Comparison of ENCODE assay signal across 8 cellular contexts in the genomic region with DNA sequence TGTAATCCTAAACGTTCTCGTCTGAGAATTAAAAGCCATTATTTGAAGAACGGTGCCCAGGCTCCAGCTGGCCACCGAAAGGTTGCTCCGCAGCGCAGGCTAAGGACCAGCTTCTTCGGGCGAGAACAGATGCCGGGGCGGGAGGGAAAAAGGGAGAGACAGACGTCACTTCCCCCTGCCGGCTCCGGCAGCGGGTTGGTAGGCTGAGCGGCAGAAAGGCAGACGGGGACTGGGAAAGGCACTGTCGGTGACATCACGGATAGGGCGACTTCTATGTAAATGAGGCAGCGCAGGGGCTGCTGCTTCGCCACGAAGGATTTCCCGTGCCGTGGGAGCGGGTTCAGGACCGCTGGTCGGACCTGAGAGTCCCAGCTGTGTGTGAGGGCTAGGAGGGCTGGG.
DNase-seq lines count a peak whose midpoint lies in the region; ATAC-seq and TF ChIP-seq lines count a peak whose summit lies in the region.
"Not testable (repeated sequence)": the region's sequence is repeated elsewhere in the genome, so short reads cannot be mapped to it uniquely, and the experiment has no call there.

No MANE protein-coding gene starts in this region.

- H3K27me3 ChIP-seq in foreskin keratinocyte, result not testable (repeated sequence)

- H3K27me3 Mint-ChIP-seq in activated naive CD4-positive, alpha-beta T cell treated with anti-CD3 and anti-CD28 coated beads, Interleukin-2, amount 10 ng/mL, durations not matched to agents 7 days and 5 days; stimulated activated naive B cell treated with anti-CD40 and anti-IgM and Interleukin-4, amounts not matched to agents 10 μg/mL and 1 μg/mL and 100 μg/mL, for 72 hours: not testable (repeated sequence)

- ATAC-seq in HG02610 (IDR thresholded peaks at IDR 0.05; ENCODE audit: unreplicated experiment) (peak; percentile 57), foreskin keratinocyte (peak; percentile 69)
- ATAC-seq in stimulated activated naive B cell treated with anti-CD40 and anti-IgM and Interleukin-4, amounts not matched to agents 10 μg/mL and 1 μg/mL and 100 μg/mL, for 72 hours (replicated peaks), result peak; percentile 38 to 40

- H3K36me3 Mint-ChIP-seq in activated naive CD4-positive, alpha-beta T cell treated with anti-CD3 and anti-CD28 coated beads, Interleukin-2, amount 10 ng/mL, durations not matched to agents 7 days and 5 days; stimulated activated naive B cell treated with anti-CD40 and anti-IgM and Interleukin-4, amounts not matched to agents 10 μg/mL and 1 μg/mL and 100 μg/mL, for 72 hours: not testable (repeated sequence)

- H3K4me1 Mint-ChIP-seq in activated naive CD4-positive, alpha-beta T cell treated with anti-CD3 and anti-CD28 coated beads, Interleukin-2, amount 10 ng/mL, durations not matched to agents 7 days and 5 days, result peaks cover 27% of the 10 kb centered on the region
- peaks cover 15 to 37% of the 10 kb centered on the region in 2 donors for H3K4me1 Mint-ChIP-seq in stimulated activated naive B cell treated with anti-CD40 and anti-IgM and Interleukin-4, amounts not matched to agents 10 μg/mL and 1 μg/mL and 100 μg/mL, for 72 hours

- peak overlapping the region; percentile 90 for H3K27ac ChIP-seq in foreskin keratinocyte

- CTCF ChIA-PET in activated naive CD4-positive, alpha-beta T cell treated with anti-CD3 and anti-CD28 coated beads, Interleukin-2, amount 10 ng/mL, durations not matched to agents 7 days and 5 days (lab: Charles Lee), result not testable (repeated sequence)

- peak overlapping the region; percentile 85 for H3K4me3 Mint-ChIP-seq in activated naive CD4-positive, alpha-beta T cell treated with anti-CD3 and anti-CD28 coated beads, Interleukin-2, amount 10 ng/mL, durations not matched to agents 7 days and 5 days
- H3K4me3 Mint-ChIP-seq in stimulated activated naive B cell treated with anti-CD40 and anti-IgM and Interleukin-4, amounts not matched to agents 10 μg/mL and 1 μg/mL and 100 μg/mL, for 72 hours, result peak overlapping the region; percentile 88 to 94

- H3K9me3 Mint-ChIP-seq in activated naive CD4-positive, alpha-beta T cell treated with anti-CD3 and anti-CD28 coated beads, Interleukin-2, amount 10 ng/mL, durations not matched to agents 7 days and 5 days; stimulated activated naive B cell treated with anti-CD40 and anti-IgM and Interleukin-4, amounts not matched to agents 10 μg/mL and 1 μg/mL and 100 μg/mL, for 72 hours: not testable (repeated sequence)

- DNase-seq in EH (ENCODE audit: low read depth) (peak; percentile 84), NCI-H1436 (lab: John Stamatoyannopoulos, UW) (peak; percentile 76), T follicular helper cell (ENCODE audit: low read depth) (peak; percentile 77), foreskin keratinocyte (peak; percentile 27 to 67), non-pigmented ciliary epithelial cell (ENCODE audit: low read depth) (peak; percentile 44)
- peak; percentile 91 for DNase-seq in activated naive CD4-positive, alpha-beta T cell treated with anti-CD3 and anti-CD28 coated beads, Interleukin-2, amount 10 ng/mL, durations not matched to agents 7 days and 5 days
- peak; percentile 88 for DNase-seq in stimulated activated naive B cell treated with anti-CD40 and anti-IgM and Interleukin-4, amounts not matched to agents 10 μg/mL and 1 μg/mL and 100 μg/mL, for 72 hours

- not testable (repeated sequence) for TF ChIP-seq CTCF in foreskin keratinocyte (conservative IDR thresholded peaks at IDR 0.05)

- H3K4me1 ChIP-seq in foreskin keratinocyte, result not testable (repeated sequence)

- H3K27ac Mint-ChIP-seq in activated naive CD4-positive, alpha-beta T cell treated with anti-CD3 and anti-CD28 coated beads, Interleukin-2, amount 10 ng/mL, durations not matched to agents 7 days and 5 days, result peak overlapping the region; percentile 97
- peak overlapping the region; percentile 100 for H3K27ac Mint-ChIP-seq in stimulated activated naive B cell treated with anti-CD40 and anti-IgM and Interleukin-4, amounts not matched to agents 10 μg/mL and 1 μg/mL and 100 μg/mL, for 72 hours

Comparison
In these comparisons a context has a peak if more than half of its experiments do, and no peak if none do; other contexts are left out.
1. Peak in every context shown above with its lines: DNase-seq, ATAC-seq and H3K27ac ChIP-seq.